Comparison of ENCODE assay signal across 8 cellular contexts in the genomic region with DNA sequence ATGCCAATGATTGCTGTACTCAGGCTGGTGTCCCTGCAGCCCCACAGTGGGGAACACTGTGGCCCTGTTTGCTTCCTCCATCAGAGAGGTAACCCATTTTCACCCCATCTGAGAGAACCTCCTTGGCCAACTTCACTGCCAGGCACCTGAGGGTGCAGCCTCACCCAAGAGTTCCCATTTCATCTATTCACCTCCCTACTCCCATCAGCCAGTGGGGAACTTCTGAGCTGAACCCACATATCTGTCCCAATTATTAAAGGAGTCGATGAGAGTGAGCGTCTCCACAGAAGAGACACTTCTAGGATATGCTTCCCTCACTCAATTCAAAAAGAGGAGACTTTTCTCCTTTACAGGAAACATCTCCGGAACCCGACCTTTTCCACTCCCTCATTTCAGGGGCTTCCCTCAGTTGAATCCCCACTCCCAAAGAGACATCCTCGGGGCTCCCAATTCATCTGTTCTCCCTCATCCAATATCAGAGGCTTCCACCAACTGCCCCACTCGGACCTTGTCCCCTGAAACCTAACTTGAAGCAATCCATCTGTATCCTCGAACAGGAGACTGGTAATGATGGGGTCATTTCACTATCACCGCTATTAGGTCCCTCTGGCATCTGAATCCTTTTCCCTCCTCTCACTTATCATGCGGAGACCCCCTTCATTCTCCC. TPM values are rescaled to one million over a fixed set of nuclear protein-coding genes. Genes with fewer than 3 reads are reported as not detected.
A peak's percentile ranks its signal among the peaks of the same experiment; 100 is the strongest.
DNase-seq lines count a peak whose midpoint lies in the region; ATAC-seq and TF ChIP-seq lines count a peak whose summit lies in the region.

No MANE protein-coding gene starts in this region.

- POLR2A ChIA-PET in HEK293 (lab: Yijun Ruan, JAX): no interaction called here

- H4K20me1 ChIP-seq in smooth muscle cell (ENCODE audit: low read depth): peaks cover 51% of the 10 kb centered on the region

- H3K27ac ChIP-seq in HEK293 (ENCODE audit: extremely low read depth, low read depth, low read length): peak overlapping the region; percentile 74; the same call in 1 of the 2 replicates
- H3K27ac ChIP-seq in smooth muscle cell (ENCODE audit: low read depth): peak overlapping the region; percentile 93

- WGBS in smooth muscle cell (ENCODE audit: low lambda C conversion rate): 16% methylated on average over 9 of the region's 9 CpGs

- no peaks in the 10 kb centered on the region for H3K27me3 ChIP-seq in smooth muscle cell (ENCODE audit: low read depth)

- CTCF ChIA-PET in HEK293 (lab: Yijun Ruan, JAX): interaction anchor here (0.6 to 1.6 kb wide), 4 partner anchors 9 to 27 kb away, joined by 3 to 4 read pairs (median 4); no protein-coding TSS in a partner anchor

- H3K4me1 ChIP-seq in HEK293 (ENCODE audit: control insufficient read depth, insufficient read depth, low read length) (peaks cover 7% of the 10 kb centered on the region; the same call in 1 of the 2 replicates), smooth muscle cell (ENCODE audit: low read depth) (peaks cover 47% of the 10 kb centered on the region)

- H3K9me3 ChIP-seq in HEK293 (ENCODE audit: control insufficient read depth, insufficient read depth, low read depth, low read length) (no peaks in the 10 kb centered on the region), smooth muscle cell (replicated peaks; ENCODE audit: low read depth) (no peaks in the 10 kb centered on the region)

- H3K79me2 ChIP-seq in smooth muscle cell (ENCODE audit: low read depth): peaks cover 68% of the 10 kb centered on the region

- peak overlapping the region; percentile 85 for H3K4me3 ChIP-seq in HEK293 (ENCODE audit: low read depth, low read length)
- peak overlapping the region; percentile 88 for H3K4me3 ChIP-seq in iPS-11a (ENCODE audit: low read depth, low read length)
- peak overlapping the region; percentile 95 for H3K4me3 ChIP-seq in smooth muscle cell

- H2AFZ ChIP-seq in smooth muscle cell (ENCODE audit: low read depth): no peak overlapping the region

- peak overlapping the region; percentile 98 for H3K4me2 ChIP-seq in smooth muscle cell

- peak; percentile 9 for DNase-seq in activated CD8-positive, alpha-beta memory T cell treated with anti-CD3 and anti-CD28 coated beads, Interleukin-2, amount 50 U/mL, for 4 hours
- DNase-seq in smooth muscle cell (lab: John Stamatoyannopoulos, UW; ENCODE audit: unreplicated experiment) (no peak), DMS79 treated with DMSO at 0.1 percent for 48 hours (lab: John Stamatoyannopoulos, UW) (no peak), HT-29 (ENCODE audit: low spot score) (no peak)
- no peak for DNase-seq in stimulated activated CD4-positive, alpha-beta T cell treated with anti-CD3 and anti-CD28 coated beads, Interleukin-4, amount 100 ng/mL, for 1 hour

- ATAC-seq in HG02884 (IDR thresholded peaks at IDR 0.05; ENCODE audit: unreplicated experiment): no peak

- H3K36me3 ChIP-seq in HEK293 (ENCODE audit: control insufficient read depth in 2 of 2, insufficient read depth in 1 of 2, low read length in 2 of 2) (peaks cover 0 to 26% of the 10 kb centered on the region in 2 experiments; a peak in 1 of 3 replicates), smooth muscle cell (ENCODE audit: low read depth) (no peaks in the 10 kb centered on the region)

- H3F3A ChIP-seq in smooth muscle cell (ENCODE audit: low read depth): peaks cover 29% of the 10 kb centered on the region

- peak overlapping the region; percentile 99 for H3K9ac ChIP-seq in smooth muscle cell (ENCODE audit: low read depth)

- TF ChIP-seq CTCF in HEK293 (tag by site-specific recombination; IDR thresholded peaks at IDR 0.05) (no peak), smooth muscle cell (IDR thresholded peaks at IDR 0.05; ENCODE audit: borderline replicate concordance, insufficient read depth, poor library complexity, severe bottlenecking) (no peak)

TF ChIP-seq in HEK293, 187 proteins besides CTCF, POLR2A, EP300 and RAD21:
- TF ChIP-seq, protein P1, sequence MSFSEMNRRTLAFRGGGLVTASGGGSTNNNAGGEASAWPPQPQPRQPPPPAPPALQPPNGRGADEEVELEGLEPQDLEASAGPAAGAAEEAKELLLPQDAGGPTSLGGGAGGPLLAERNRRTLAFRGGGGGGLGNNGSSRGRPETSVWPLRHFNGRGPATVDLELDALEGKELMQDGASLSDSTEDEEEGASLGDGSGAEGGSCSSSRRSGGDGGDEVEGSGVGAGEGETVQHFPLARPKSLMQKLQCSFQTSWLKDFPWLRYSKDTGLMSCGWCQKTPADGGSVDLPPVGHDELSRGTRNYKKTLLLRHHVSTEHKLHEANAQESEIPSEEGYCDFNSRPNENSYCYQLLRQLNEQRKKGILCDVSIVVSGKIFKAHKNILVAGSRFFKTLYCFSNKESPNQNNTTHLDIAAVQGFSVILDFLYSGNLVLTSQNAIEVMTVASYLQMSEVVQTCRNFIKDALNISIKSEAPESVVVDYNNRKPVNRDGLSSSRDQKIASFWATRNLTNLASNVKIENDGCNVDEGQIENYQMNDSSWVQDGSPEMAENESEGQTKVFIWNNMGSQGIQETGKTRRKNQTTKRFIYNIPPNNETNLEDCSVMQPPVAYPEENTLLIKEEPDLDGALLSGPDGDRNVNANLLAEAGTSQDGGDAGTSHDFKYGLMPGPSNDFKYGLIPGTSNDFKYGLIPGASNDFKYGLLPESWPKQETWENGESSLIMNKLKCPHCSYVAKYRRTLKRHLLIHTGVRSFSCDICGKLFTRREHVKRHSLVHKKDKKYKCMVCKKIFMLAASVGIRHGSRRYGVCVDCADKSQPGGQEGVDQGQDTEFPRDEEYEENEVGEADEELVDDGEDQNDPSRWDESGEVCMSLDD (tag by site-specific recombination; IDR thresholded peaks at IDR 0.05): 0 out of 2 replicates have a peak, but pooled peaks have one; percentile 31
- no peak for TF ChIP-seq ZNF362 (tag by site-specific recombination; IDR thresholded peaks at IDR 0.05)

RNA-seq across cellular contexts. Expression of gene UBE2V1, which starts 1.0 kb away (rescaled TPM):
- total RNA-seq in smooth muscle cell: 94.1 and 94.8 TPM in 2 replicates
- 128 and 141 TPM in 2 replicates for polyA plus RNA-seq in smooth muscle cell
- total RNA-seq in HT-29 (2014; rRNA removed; shearing (Covaris generic)): 53.3 and 68.3 TPM in 2 replicates

RNA-seq across cellular contexts. Expression of gene PEDS1, which starts 41.6 kb away (rescaled TPM):
- 36.6 and 45.8 TPM in 2 replicates for total RNA-seq in smooth muscle cell
- polyA plus RNA-seq in smooth muscle cell: 47.4 and 64.3 TPM in 2 replicates
- total RNA-seq in HT-29 (2014; rRNA removed; shearing (Covaris generic)): 98.1 and 98.6 TPM in 2 replicates
